In the genomic region with DNA sequence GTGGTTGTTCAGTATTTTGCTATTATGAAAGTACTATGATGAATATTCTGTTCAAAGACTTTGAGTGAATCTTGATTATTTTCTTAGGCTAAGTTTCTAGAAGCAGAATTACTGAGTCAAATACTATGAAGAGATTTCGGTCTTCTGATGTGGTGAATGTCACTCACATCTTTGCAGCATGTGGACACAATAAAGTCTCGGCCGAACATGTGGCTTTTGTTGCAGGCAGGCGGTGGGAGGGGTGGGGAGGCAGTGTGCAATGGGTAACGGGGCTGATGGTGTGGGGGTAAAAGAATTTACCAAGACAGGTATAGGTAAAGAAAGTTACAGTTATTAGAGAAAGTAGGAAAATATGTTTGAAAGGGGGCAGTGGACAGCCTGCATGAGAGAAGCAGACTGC, we compare ENCODE assay signal across 19 cellular contexts.
DNase-seq lines count a peak whose midpoint lies in the region; ATAC-seq and TF ChIP-seq lines count a peak whose summit lies in the region.
"Had no signal": no experiment of that assay in that cellular context is flagged by ENCODE, and none has a peak within 500 bp of the region (broad histone marks: within the 10 kb centered on the region; RNA-seq: fewer than 3 reads in every experiment).

No MANE protein-coding gene starts in this region.

- TF ChIP-seq CTCF in GM23338 (conservative IDR thresholded peaks at IDR 0.05; ENCODE audit: low read depth in 2 of 2) (no peak), neural crest cell (conservative IDR thresholded peaks at IDR 0.05) (no peak)

- H2AFZ ChIP-seq in GM23338 = 0 out of 2 replicates have a peak overlapping the region, but pooled peaks have one; percentile 8

- H3K27me3 Mint-ChIP-seq in GM23338 (ENCODE audit: insufficient read depth, low read depth, poor library complexity) (peaks cover 1% of the 10 kb centered on the region), neural crest cell (ENCODE audit: low read depth) (peaks cover 3% of the 10 kb centered on the region)

- no peaks in the 10 kb centered on the region for H3K36me3 ChIP-seq in GM23338 (ENCODE audit: insufficient read depth)

- H3K9me3 Mint-ChIP-seq in GM23338 (no peaks in the 10 kb centered on the region; the same call in 2 of the 3 replicates), neural crest cell (no peaks in the 10 kb centered on the region)
- H3K9me3 Mint-ChIP-seq: CD4-positive, alpha-beta memory T cell had no signal

- peaks cover 8% of the 10 kb centered on the region; the same call in 1 of the 2 replicates for H3K4me1 ChIP-seq in GM23338 (ENCODE audit: insufficient read depth)
- H3K4me1 ChIP-seq: A549 had no signal

- no peaks in the 10 kb centered on the region for H3K27me3 ChIP-seq in GM23338 (ENCODE audit: insufficient read depth)

- H3K4me3 Mint-ChIP-seq in GM23338 (no peak overlapping the region), neural crest cell (peak overlapping the region; percentile 33)
- H3K4me3 Mint-ChIP-seq: CD4-positive, alpha-beta memory T cell had no signal

- ATAC-seq in GM23338 (no peak), GM18520 (IDR thresholded peaks at IDR 0.05; ENCODE audit: unreplicated experiment) (no peak)
- no peak for ATAC-seq in activated CD4-positive, CD25-positive, alpha-beta regulatory T cell treated with anti-CD3 and anti-CD28 coated beads, Interleukin-2, amount 50 U/mL, for 24 hours
- ATAC-seq: A549 had no signal

- H3F3A ChIP-seq in GM23338 (replicated peaks; ENCODE audit: low read depth) = no peaks in the 10 kb centered on the region

- H4K20me1 ChIP-seq in GM23338 (replicated peaks; ENCODE audit: insufficient read depth) = no peaks in the 10 kb centered on the region

- H3K79me2 ChIP-seq in GM23338 (replicated peaks; ENCODE audit: insufficient read depth) = no peaks in the 10 kb centered on the region

- H3K4me1 Mint-ChIP-seq in GM23338 (peaks cover 16% of the 10 kb centered on the region), neural crest cell (peaks cover 34% of the 10 kb centered on the region)
- H3K4me1 Mint-ChIP-seq: CD4-positive, alpha-beta memory T cell had no signal

- H3K36me3 Mint-ChIP-seq in GM23338 (ENCODE audit: low read depth) (no peaks in the 10 kb centered on the region), neural crest cell (ENCODE audit: low read depth) (no peaks in the 10 kb centered on the region)
- H3K36me3 Mint-ChIP-seq: CD4-positive, alpha-beta memory T cell had no signal

- H3K27ac ChIP-seq in GM23338 (ENCODE audit: low read depth) (no peak overlapping the region), substantia nigra (ENCODE audit: low read depth, low read length, poor library complexity, severe bottlenecking) (no peak overlapping the region)
- H3K27ac ChIP-seq: A549 had no signal

- H3K9me2 ChIP-seq in GM23338 (ENCODE audit: insufficient read depth) = no peaks in the 10 kb centered on the region; the same call in 1 of the 2 replicates

- no peak overlapping the region for H3K4me2 ChIP-seq in GM23338
- H3K4me2 ChIP-seq: A549 had no signal

- no peak overlapping the region for H3K27ac Mint-ChIP-seq in GM23338
- no peak overlapping the region for H3K27ac Mint-ChIP-seq in neural crest cell (ENCODE audit: unreplicated experiment)
- H3K27ac Mint-ChIP-seq: CD4-positive, alpha-beta memory T cell had no signal

- no peak for DNase-seq in GM23338 (ENCODE audit: low spot score)
- peak; percentile 19 for DNase-seq in NCI-H69 (lab: John Stamatoyannopoulos, UW)
- no peak for DNase-seq in neural crest cell (ENCODE audit: low read depth, low spot score)
- DNase-seq in substantia nigra (lab: John Stamatoyannopoulos, UW) = no peak
- DNase-seq in activated naive CD4-positive, alpha-beta T cell (lab: John Stamatoyannopoulos, UW) = no peak
- DNase-seq: 8988T; ACHN; C1 segment of cervical spinal cord; Calu3; CD4-positive, alpha-beta memory T cell; COR-L47; DMS53; DMS79 treated with DMSO at 0.1 percent for 48 hours; GF-D8; GOT3; HCEC 1CT had no signal

- no peak overlapping the region for H3K4me3 ChIP-seq in GM23338
- H3K4me3 ChIP-seq: A549 had no signal

TF ChIP-seq in GM23338, 12 proteins besides CTCF, POLR2A, EP300 and RAD21 (continues in another document):
- TF ChIP-seq POLR2AphosphoS5 (IDR thresholded peaks at IDR 0.05; ENCODE audit: low read depth) (no peak), NANOG (IDR thresholded peaks at IDR 0.05; ENCODE audit: borderline replicate concordance) (no peak)
- TF ChIP-seq, protein P1, sequence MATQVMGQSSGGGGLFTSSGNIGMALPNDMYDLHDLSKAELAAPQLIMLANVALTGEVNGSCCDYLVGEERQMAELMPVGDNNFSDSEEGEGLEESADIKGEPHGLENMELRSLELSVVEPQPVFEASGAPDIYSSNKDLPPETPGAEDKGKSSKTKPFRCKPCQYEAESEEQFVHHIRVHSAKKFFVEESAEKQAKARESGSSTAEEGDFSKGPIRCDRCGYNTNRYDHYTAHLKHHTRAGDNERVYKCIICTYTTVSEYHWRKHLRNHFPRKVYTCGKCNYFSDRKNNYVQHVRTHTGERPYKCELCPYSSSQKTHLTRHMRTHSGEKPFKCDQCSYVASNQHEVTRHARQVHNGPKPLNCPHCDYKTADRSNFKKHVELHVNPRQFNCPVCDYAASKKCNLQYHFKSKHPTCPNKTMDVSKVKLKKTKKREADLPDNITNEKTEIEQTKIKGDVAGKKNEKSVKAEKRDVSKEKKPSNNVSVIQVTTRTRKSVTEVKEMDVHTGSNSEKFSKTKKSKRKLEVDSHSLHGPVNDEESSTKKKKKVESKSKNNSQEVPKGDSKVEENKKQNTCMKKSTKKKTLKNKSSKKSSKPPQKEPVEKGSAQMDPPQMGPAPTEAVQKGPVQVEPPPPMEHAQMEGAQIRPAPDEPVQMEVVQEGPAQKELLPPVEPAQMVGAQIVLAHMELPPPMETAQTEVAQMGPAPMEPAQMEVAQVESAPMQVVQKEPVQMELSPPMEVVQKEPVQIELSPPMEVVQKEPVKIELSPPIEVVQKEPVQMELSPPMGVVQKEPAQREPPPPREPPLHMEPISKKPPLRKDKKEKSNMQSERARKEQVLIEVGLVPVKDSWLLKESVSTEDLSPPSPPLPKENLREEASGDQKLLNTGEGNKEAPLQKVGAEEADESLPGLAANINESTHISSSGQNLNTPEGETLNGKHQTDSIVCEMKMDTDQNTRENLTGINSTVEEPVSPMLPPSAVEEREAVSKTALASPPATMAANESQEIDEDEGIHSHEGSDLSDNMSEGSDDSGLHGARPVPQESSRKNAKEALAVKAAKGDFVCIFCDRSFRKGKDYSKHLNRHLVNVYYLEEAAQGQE (IDR thresholded peaks at IDR 0.05; ENCODE audit: unreplicated experiment) = no peak
- TF ChIP-seq, protein P2, sequence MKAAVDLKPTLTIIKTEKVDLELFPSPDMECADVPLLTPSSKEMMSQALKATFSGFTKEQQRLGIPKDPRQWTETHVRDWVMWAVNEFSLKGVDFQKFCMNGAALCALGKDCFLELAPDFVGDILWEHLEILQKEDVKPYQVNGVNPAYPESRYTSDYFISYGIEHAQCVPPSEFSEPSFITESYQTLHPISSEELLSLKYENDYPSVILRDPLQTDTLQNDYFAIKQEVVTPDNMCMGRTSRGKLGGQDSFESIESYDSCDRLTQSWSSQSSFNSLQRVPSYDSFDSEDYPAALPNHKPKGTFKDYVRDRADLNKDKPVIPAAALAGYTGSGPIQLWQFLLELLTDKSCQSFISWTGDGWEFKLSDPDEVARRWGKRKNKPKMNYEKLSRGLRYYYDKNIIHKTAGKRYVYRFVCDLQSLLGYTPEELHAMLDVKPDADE (IDR thresholded peaks at IDR 0.05) = no peak
